ENCODE assay signal across 8 cellular contexts in genomic region chr7:26200444-26201260, GRCh38. TPM values are rescaled to one million over a fixed set of nuclear protein-coding genes. Genes with fewer than 3 reads are reported as not detected.
DNase-seq lines count a peak whose midpoint lies in the region; ATAC-seq, FAIRE-seq and TF ChIP-seq lines count a peak whose summit lies in the region.

Gene HNRNPA2B1 (minus strand): TSS chr7:26200746. CDS start chr7:26200577, 169 bp downstream.

- H3F3A ChIP-seq in Loucy (ENCODE audit: low read depth), result peaks cover 5% of the 10 kb centered on the region

- peaks cover 38 to 66% (median 44%) of the 10 kb centered on the region in 3 donors for H3K36me3 Mint-ChIP-seq in naive thymus-derived CD8-positive, alpha-beta T cell

- H3K79me2 ChIP-seq in Loucy (ENCODE audit: insufficient read depth, low read length), result peaks cover 89% of the 10 kb centered on the region

- no peak for TF ChIP-seq CTCF in Loucy (conservative IDR thresholded peaks at IDR 0.05; ENCODE audit: low read length)
- TF ChIP-seq CTCF in fibroblast of mammary gland (conservative IDR thresholded peaks at IDR 0.05; ENCODE audit: control insufficient read depth, insufficient read depth, low read depth, low read length), result no peak

- H3K4me3 Mint-ChIP-seq in naive thymus-derived CD8-positive, alpha-beta T cell, result peak within 1 kb of the TSS; percentile 96 to 100 (median 100)

- peak within 1 kb of the TSS; percentile 90 to 100 (median 100) for H3K27ac Mint-ChIP-seq in naive thymus-derived CD8-positive, alpha-beta T cell

- peak; percentile 74 to 78 for ATAC-seq in naive thymus-derived CD8-positive, alpha-beta T cell

- H3K4me1 ChIP-seq in Loucy (ENCODE audit: insufficient read depth, low read length, poor library complexity, severe bottlenecking), result peaks cover 44% of the 10 kb centered on the region

- DNase-seq in EL (peak; percentile 98), H54 (ENCODE audit: insufficient read length, low spot score) (peak; percentile 89), fibroblast of mammary gland (ENCODE audit: low read depth) (peak; percentile 96)
- peak; percentile 95 for DNase-seq in activated T-helper 9 cell treated with anti-CD3 and anti-CD28 coated beads, Interleukin-2, amount 50 U/mL, for 16 hours (ENCODE audit: low read depth)
- peak; percentile 89 to 100 (median 99) for DNase-seq in naive thymus-derived CD8-positive, alpha-beta T cell
- peak; percentile 97 to 99 (median 98) for DNase-seq in stimulated activated naive CD4-positive, alpha-beta T cell (lab: John Stamatoyannopoulos, UW)

- H4K20me1 ChIP-seq in Loucy (ENCODE audit: insufficient read depth, low read length, poor library complexity, severe bottlenecking), result peaks cover 80% of the 10 kb centered on the region

- H3K4me3 ChIP-seq in Loucy (ENCODE audit: low read length, poor library complexity, severe bottlenecking) (peak within 1 kb of the TSS; percentile 93), fibroblast of mammary gland (ENCODE audit: control insufficient read depth, low read depth, low read length) (peak within 1 kb of the TSS; percentile 99)

- H3K27me3 ChIP-seq in Loucy (ENCODE audit: insufficient read depth, low read length, poor library complexity, severe bottlenecking), result peaks cover 21% of the 10 kb centered on the region

- peaks cover 43% of the 10 kb centered on the region for H3K36me3 ChIP-seq in Loucy (ENCODE audit: insufficient read depth, low read length)

- H3K4me1 Mint-ChIP-seq in naive thymus-derived CD8-positive, alpha-beta T cell, result peaks cover 29 to 58% (median 53%) of the 10 kb centered on the region in 4 donors

- H3K4me2 ChIP-seq in Loucy (ENCODE audit: low read depth, low read length, poor library complexity, severe bottlenecking), result peak within 1 kb of the TSS; percentile 96

- peak; percentile 100 for TF ChIP-seq POLR2A in H54 (IDR thresholded peaks at IDR 0.05; ENCODE audit: low read depth, low read length)
- TF ChIP-seq POLR2A in Raji (IDR thresholded peaks at IDR 0.05; ENCODE audit: insufficient read depth, low read depth, low read length), result peak; percentile 99

- POLR2A ChIA-PET in naive thymus-derived CD8-positive, alpha-beta T cell (lab: Charles Lee), result interaction anchor here (0.6 to 9.8 kb wide), 36 partner anchors 8 to 1075 kb away, joined by 3 to 184 read pairs (median 6); partner anchors contain the start of genes CYCS, NFE2L3 and SNX10

- peak within 1 kb of the TSS; percentile 74; the same call in 1 of the 2 replicates for H2AFZ ChIP-seq in Loucy (ENCODE audit: low read length)

- peaks cover 0 to 5% (median 0%) of the 10 kb centered on the region in 9 donors for H3K9me3 Mint-ChIP-seq in naive thymus-derived CD8-positive, alpha-beta T cell

- no peaks in the 10 kb centered on the region for H3K9me2 ChIP-seq in Loucy (replicated peaks; ENCODE audit: low read depth, low read length)

- no peaks in the 10 kb centered on the region for H3K9me3 ChIP-seq in Loucy (ENCODE audit: insufficient read depth, low read depth, low read length)

- H3K27me3 Mint-ChIP-seq in naive thymus-derived CD8-positive, alpha-beta T cell, result peaks cover 0 to 9% (median 0%) of the 10 kb centered on the region in 5 donors

- H3K9ac ChIP-seq in Loucy (ENCODE audit: low read depth, low read length, poor library complexity, severe bottlenecking), result peak within 1 kb of the TSS; percentile 99

- FAIRE-seq in H54 (lab: Jason Lieb, UNC), result peak; percentile 99

RNA-seq across cellular contexts. Expression of gene HNRNPA2B1, which starts in this region (rescaled TPM):
- 100 to 1,000 TPM; 504 to 555 TPM for total RNA-seq in naive thymus-derived CD8-positive, alpha-beta T cell
- polyA plus RNA-seq in naive thymus-derived CD8-positive, alpha-beta T cell, result 100 to 1,000 TPM; 506 to 789 (median 577) TPM

Comparison
In these comparisons a context has a peak if more than half of its experiments do, and no peak if none do; other contexts are left out.
1. Peak in every context shown above with its lines: DNase-seq, ATAC-seq and H3K4me3 ChIP-seq.